Comparison of ENCODE assay signal across 10 cellular contexts in genomic region chr10:98460837-98461499, GRCh38. TPM values are rescaled to one million over a fixed set of nuclear protein-coding genes. Genes with fewer than 3 reads are reported as not detected.
A peak's percentile ranks its signal among the peaks of the same experiment; 100 is the strongest.
DNase-seq lines count a peak whose midpoint lies in the region; TF ChIP-seq lines count a peak whose summit lies in the region.
"Had no signal": no experiment of that assay in that cellular context is flagged by ENCODE, and none has a peak within 500 bp of the region (broad histone marks: within the 10 kb centered on the region; RNA-seq: fewer than 3 reads in every experiment).

No MANE protein-coding gene starts in this region.

- peak overlapping the region; percentile 48 for H2BK5ac ChIP-seq in mesenchymal stem cell (ENCODE audit: low read depth, low read length, poor library complexity, severe bottlenecking)

- no peaks in the 10 kb centered on the region for H3K36me3 ChIP-seq in MG63
- no peaks in the 10 kb centered on the region for H3K36me3 ChIP-seq in mesenchymal stem cell (ENCODE audit: control insufficient read depth in 1 of 2, insufficient read depth in 2 of 2, low read depth in 1 of 2, low read length in 2 of 2)

- no peak overlapping the region for H3K23ac ChIP-seq in mesenchymal stem cell (ENCODE audit: low read length in 2 of 2)

- H2BK15ac ChIP-seq in mesenchymal stem cell (ENCODE audit: low read depth, poor library complexity, severe bottlenecking): no peak overlapping the region

- H3K27ac ChIP-seq in mesenchymal stem cell (ENCODE audit: low read length, poor library complexity, severe bottlenecking): peak overlapping the region; percentile 82
- H3K27ac ChIP-seq: KMS-11 had no signal

- H3K79me1 ChIP-seq in mesenchymal stem cell (replicated peaks; ENCODE audit: low read length, poor library complexity, severe bottlenecking): no peaks in the 10 kb centered on the region

- no peak overlapping the region for H3K4me3 Mint-ChIP-seq in activated T-helper 2 cell treated with anti-CD3 and anti-CD28 coated beads, Interferon-gamma antibody, Interleukin-2, Interleukin-4, amounts not matched to agents 10 μg/mL and 5 μg/mL and 100 μg/mL, durations not matched to agents 14 hours and 24 hours and 36 hours (ENCODE audit: low read depth)
- H3K4me3 Mint-ChIP-seq in glutamatergic neuron (ENCODE audit: unreplicated experiment): no peak overlapping the region

- H2BK120ac ChIP-seq in mesenchymal stem cell (ENCODE audit: low read depth, low read length): peak overlapping the region; percentile 90

- peaks cover 5% of the 10 kb centered on the region for H3K4me1 Mint-ChIP-seq in activated T-helper 2 cell treated with anti-CD3 and anti-CD28 coated beads, Interferon-gamma antibody, Interleukin-2, Interleukin-4, amounts not matched to agents 10 μg/mL and 5 μg/mL and 100 μg/mL, durations not matched to agents 14 hours and 24 hours and 36 hours (ENCODE audit: low read depth)
- H3K4me1 Mint-ChIP-seq in glutamatergic neuron (ENCODE audit: low read depth, unreplicated experiment): peaks cover 28% of the 10 kb centered on the region

- peaks cover 6% of the 10 kb centered on the region for H3K4me1 ChIP-seq in mesenchymal stem cell (ENCODE audit: control insufficient read depth, insufficient read depth, low read depth, low read length)

- H3K4ac ChIP-seq in mesenchymal stem cell (ENCODE audit: low read depth in 1 of 2, low read length in 2 of 2): no peak overlapping the region

- H4K91ac ChIP-seq in mesenchymal stem cell (ENCODE audit: low read length): peak overlapping the region; percentile 76

- no peak overlapping the region for H3K9ac ChIP-seq in mesenchymal stem cell (ENCODE audit: low read length)
- H3K9ac ChIP-seq: KMS-11 had no signal

- peak overlapping the region; percentile 90 for H2AK5ac ChIP-seq in mesenchymal stem cell (ENCODE audit: low read length, severe bottlenecking)

- peak overlapping the region; percentile 16 to 72 for H2BK12ac ChIP-seq in mesenchymal stem cell (ENCODE audit: low read length in 2 of 2)

- peaks cover 28% of the 10 kb centered on the region for H3K27me3 Mint-ChIP-seq in activated T-helper 2 cell treated with anti-CD3 and anti-CD28 coated beads, Interferon-gamma antibody, Interleukin-2, Interleukin-4, amounts not matched to agents 10 μg/mL and 5 μg/mL and 100 μg/mL, durations not matched to agents 14 hours and 24 hours and 36 hours (ENCODE audit: low read depth)
- peaks cover 6% of the 10 kb centered on the region for H3K27me3 Mint-ChIP-seq in glutamatergic neuron (ENCODE audit: unreplicated experiment)

- no peak overlapping the region for H3K14ac ChIP-seq in mesenchymal stem cell (ENCODE audit: low read length in 2 of 2)

- no peaks in the 10 kb centered on the region for H3K9me3 Mint-ChIP-seq in activated T-helper 2 cell treated with anti-CD3 and anti-CD28 coated beads, Interferon-gamma antibody, Interleukin-2, Interleukin-4, amounts not matched to agents 10 μg/mL and 5 μg/mL and 100 μg/mL, durations not matched to agents 14 hours and 24 hours and 36 hours
- peaks cover 4% of the 10 kb centered on the region for H3K9me3 Mint-ChIP-seq in glutamatergic neuron (ENCODE audit: unreplicated experiment)

- no peak overlapping the region for H3K27ac Mint-ChIP-seq in activated T-helper 2 cell treated with anti-CD3 and anti-CD28 coated beads, Interferon-gamma antibody, Interleukin-2, Interleukin-4, amounts not matched to agents 10 μg/mL and 5 μg/mL and 100 μg/mL, durations not matched to agents 14 hours and 24 hours and 36 hours
- H3K27ac Mint-ChIP-seq in glutamatergic neuron (ENCODE audit: unreplicated experiment): no peak overlapping the region

- WGBS in mesenchymal stem cell: 35% methylated on average over 3 of the region's 3 CpGs

- H3K4me2 ChIP-seq in mesenchymal stem cell (ENCODE audit: low read length, poor library complexity, severe bottlenecking): no peak overlapping the region
- H3K4me2 ChIP-seq: KMS-11 had no signal

- H2AFZ ChIP-seq in mesenchymal stem cell (ENCODE audit: low read depth, low read length): no peak overlapping the region

- no peaks in the 10 kb centered on the region for H3K9me3 ChIP-seq in MG63
- H3K9me3 ChIP-seq in mesenchymal stem cell (ENCODE audit: control insufficient read depth, low read length): no peaks in the 10 kb centered on the region

- H3K27me3 ChIP-seq in MG63 (no peaks in the 10 kb centered on the region), mesenchymal stem cell (ENCODE audit: control insufficient read depth in 1 of 2, insufficient read depth in 1 of 2, low read length in 2 of 2) (no peaks in the 10 kb centered on the region)

- TF ChIP-seq CTCF in AG09309 (IDR thresholded peaks at IDR 0.05; ENCODE audit: control insufficient read depth, insufficient read depth, low read depth, low read length, missing control alignments) (no peak), choroid plexus epithelial cell (conservative IDR thresholded peaks at IDR 0.05; ENCODE audit: low read depth, low read length) (no peak), glutamatergic neuron (IDR thresholded peaks at IDR 0.05; ENCODE audit: partially characterized antibody, unreplicated experiment) (no peak)

- intact Hi-C loops in activated T-helper 2 cell treated with anti-CD3 and anti-CD28 coated beads, Interferon-gamma antibody, Interleukin-2, Interleukin-4, amounts not matched to agents 10 μg/mL and 5 μg/mL and 100 μg/mL, durations not matched to agents 14 hours and 24 hours and 36 hours (cut with micrococcal nuclease): no loop called here

- peak overlapping the region in 1 of 2 experiments; percentile 69 for H3K18ac ChIP-seq in mesenchymal stem cell (ENCODE audit: low read depth in 1 of 2, low read length in 2 of 2)

- peak; percentile 60 for DNase-seq in AG09309 (ENCODE audit: low read depth)
- peak; percentile 71 for DNase-seq in MG63
- DNase-seq in choroid plexus epithelial cell (ENCODE audit: low read depth): peak; percentile 93
- DNase-seq in mesenchymal stem cell: peak; percentile 95
- no peak for DNase-seq in activated T-helper 2 cell treated with anti-CD3 and anti-CD28 coated beads, Interferon-gamma antibody, Interleukin-2, Interleukin-4, amounts not matched to agents 10 μg/mL and 5 μg/mL and 100 μg/mL, durations not matched to agents 14 hours and 24 hours and 36 hours (ENCODE audit: low spot score)
- DNase-seq in T-helper 1 cell: no peak
- DNase-seq in glutamatergic neuron: no peak
- DNase-seq in Ammon's horn (ENCODE audit: low spot score): no peak
- DNase-seq: activated gamma-delta T cell had no signal

- H3K4me3 ChIP-seq in AG09309 (ENCODE audit: control insufficient read depth, low read depth, low read length): no peak overlapping the region
- H3K4me3 ChIP-seq in MG63: no peak overlapping the region
- H3K4me3 ChIP-seq in choroid plexus epithelial cell (ENCODE audit: low read depth, low read length): no peak overlapping the region
- no peak overlapping the region for H3K4me3 ChIP-seq in mesenchymal stem cell (ENCODE audit: insufficient read depth in 1 of 2, low read depth in 1 of 2, low read length in 2 of 2)

- peak overlapping the region; percentile 59 for H4K8ac ChIP-seq in mesenchymal stem cell (ENCODE audit: low read length)

- no peaks in the 10 kb centered on the region for H3K36me3 Mint-ChIP-seq in activated T-helper 2 cell treated with anti-CD3 and anti-CD28 coated beads, Interferon-gamma antibody, Interleukin-2, Interleukin-4, amounts not matched to agents 10 μg/mL and 5 μg/mL and 100 μg/mL, durations not matched to agents 14 hours and 24 hours and 36 hours (ENCODE audit: low read depth)
- H3K36me3 Mint-ChIP-seq in glutamatergic neuron (ENCODE audit: unreplicated experiment): no peaks in the 10 kb centered on the region

RNA-seq across cellular contexts. Expression of gene HPS1, which starts 14.2 kb away (rescaled TPM):
- total RNA-seq in MG63 (2014; rRNA removed; shearing (Covaris generic); ENCODE audit: low replicate concordance): 34.5 and 41.8 TPM in 2 replicates
- 68.1 TPM for polyA plus RNA-seq in mesenchymal stem cell (2013, experiment 1 of 2)
- 67.1 TPM for polyA plus RNA-seq in mesenchymal stem cell (2013, experiment 2 of 2)
- total RNA-seq in activated T-helper 2 cell treated with anti-CD3 and anti-CD28 coated beads, Interferon-gamma antibody, Interleukin-2, Interleukin-4, amounts not matched to agents 10 μg/mL and 5 μg/mL and 100 μg/mL, durations not matched to agents 14 hours and 24 hours and 36 hours: 61.2 and 62.0 TPM in 2 replicates
- total RNA-seq in glutamatergic neuron (ENCODE audit: unreplicated experiment): 34.4 TPM

RNA-seq across cellular contexts. Expression of gene PYROXD2, which starts 46.0 kb away (rescaled TPM):
- total RNA-seq in MG63 (2014; rRNA removed; shearing (Covaris generic); ENCODE audit: low replicate concordance): 1.6 and 1.8 TPM in 2 replicates
- 4.8 TPM for polyA plus RNA-seq in mesenchymal stem cell (2013, experiment 1 of 2)
- polyA plus RNA-seq in mesenchymal stem cell (2013, experiment 2 of 2): 5.4 TPM
- 2.8 and 4.0 TPM in 2 replicates for total RNA-seq in activated T-helper 2 cell treated with anti-CD3 and anti-CD28 coated beads, Interferon-gamma antibody, Interleukin-2, Interleukin-4, amounts not matched to agents 10 μg/mL and 5 μg/mL and 100 μg/mL, durations not matched to agents 14 hours and 24 hours and 36 hours
- 5.5 TPM for total RNA-seq in glutamatergic neuron (ENCODE audit: unreplicated experiment)

Comparison
In these comparisons a context has a peak if more than half of its experiments do, and no peak if none do; other contexts are left out.
1. DNase-seq: peak in AG09309 (single experiment), MG63 (single experiment), choroid plexus epithelial cell (single experiment) and mesenchymal stem cell (single experiment); none in activated T-helper 2 cell treated with anti-CD3 and anti-CD28 coated beads, Interferon-gamma antibody, Interleukin-2, Interleukin-4, amounts not matched to agents 10 μg/mL and 5 μg/mL and 100 μg/mL, durations not matched to agents 14 hours and 24 hours and 36 hours (single experiment), T-helper 1 cell (0 of 5), glutamatergic neuron (single experiment) and Ammon's horn (single experiment).